In the genomic region with DNA sequence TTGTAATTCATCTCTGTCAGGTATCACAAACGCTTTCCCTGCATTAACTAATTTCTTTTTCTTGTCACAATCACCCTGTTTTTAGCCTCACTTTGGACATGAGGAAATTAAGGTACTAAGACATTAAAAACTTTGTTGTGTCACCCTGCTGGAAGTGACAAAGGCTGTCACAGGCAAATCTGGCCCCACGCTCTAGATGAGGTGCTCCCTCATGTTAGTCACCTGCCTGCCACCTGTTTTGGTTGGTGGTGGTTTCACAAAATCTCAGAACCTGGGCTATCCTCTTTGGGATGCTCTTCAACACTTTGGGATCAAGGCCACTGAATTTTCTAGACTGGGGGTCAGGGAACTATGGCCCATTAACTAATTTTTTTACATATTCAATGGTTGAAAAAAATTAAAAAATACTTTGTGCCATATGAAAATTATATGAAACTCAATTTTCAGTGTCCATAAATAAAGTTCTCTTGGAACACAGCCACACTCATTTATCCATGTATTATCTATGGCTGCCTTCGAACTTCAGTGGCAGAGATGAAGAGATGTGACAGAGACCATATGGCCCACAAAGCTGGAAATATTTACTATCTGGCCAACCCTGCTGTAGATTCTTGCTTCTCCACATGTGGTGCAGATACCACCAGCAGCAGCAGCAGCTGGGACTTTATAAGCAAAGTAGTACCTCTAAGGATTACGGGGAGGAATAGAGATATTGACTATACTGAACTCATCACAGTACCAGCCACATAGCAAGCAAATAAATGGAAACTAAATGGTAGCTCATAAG, we compare ENCODE assay signal across 23 cellular contexts. TPM values are rescaled to one million over a fixed set of nuclear protein-coding genes. Genes with fewer than 3 reads are reported as not detected.
DNase-seq lines count a peak whose midpoint lies in the region; ATAC-seq, FAIRE-seq and TF ChIP-seq lines count a peak whose summit lies in the region.
"Had no signal": no experiment of that assay in that cellular context is flagged by ENCODE, and none has a peak within 500 bp of the region (broad histone marks: within the 10 kb centered on the region; RNA-seq: fewer than 3 reads in every experiment).

No MANE protein-coding gene starts in this region.

- 17% methylated on average over 4 of the region's 4 CpGs for WGBS in K562 (ENCODE audit: insufficient coverage, low coverage, missing lambda C conversion rate)
- 85 to 87% methylated on average over 4 of the region's 4 CpGs for WGBS in sigmoid colon, 2 donors

- H3K36me3 ChIP-seq in PC-9 (ENCODE audit: low read depth), result no peaks in the 10 kb centered on the region
- H3K36me3 ChIP-seq in K562 (ENCODE audit: control insufficient read depth, insufficient read depth, low read length), result no peaks in the 10 kb centered on the region
- H3K36me3 ChIP-seq in sigmoid colon, result no peaks in the 10 kb centered on the region
- H3K36me3 ChIP-seq: gastrocnemius medialis, thoracic aorta had no signal

- CTCF ChIA-PET in activated naive CD4-positive, alpha-beta T cell treated with anti-CD3 and anti-CD28 coated beads for 36 hours (lab: Charles Lee), result interaction anchor here (1.2 to 1.6 kb wide), 2 partner anchors 52 to 144 kb away, joined by 3 to 4 read pairs; no protein-coding TSS in a partner anchor
- CTCF ChIA-PET in PC-9 (lab: Charles Lee) (no interaction called here), K562 (lab: Yijun Ruan, JAX; ENCODE audit: low intra/inter-chr PET ratio) (no interaction called here)

- no peak overlapping the region for H3K4me3 ChIP-seq in PC-9
- no peak overlapping the region for H3K4me3 ChIP-seq in K562
- no peak overlapping the region for H3K4me3 ChIP-seq in sigmoid colon
- H3K4me3 ChIP-seq: gastrocnemius medialis, thoracic aorta had no signal

- TF ChIP-seq POLR2A in K562 (conservative IDR thresholded peaks at IDR 0.05) (no peak), sigmoid colon (IDR thresholded peaks at IDR 0.05) (no peak)

- BruUV-seq in PC-9 (replicated peaks; lab: Mats Ljungman, UMichigan) (no TSS peak), K562 (replicated peaks; lab: Mats Ljungman, UMichigan) (no TSS peak)

- peak; percentile 15 for FAIRE-seq in K562 (lab: Jason Lieb, UNC)
- FAIRE-seq: astrocyte had no signal

- DNase-seq in activated naive CD4-positive, alpha-beta T cell treated with anti-CD3 and anti-CD28 coated beads for 36 hours, result peak; percentile 53
- no peak for DNase-seq in activated naive CD4-positive, alpha-beta T cell (lab: John Stamatoyannopoulos, UW)
- no peak for DNase-seq in PC-9
- DNase-seq in K562 (ENCODE audit: extremely low read depth in 1 of 4, low spot score in 3 of 4), result peak in 1 of 4 experiments; percentile 70
- DNase-seq in sigmoid colon, result no peak
- DNase-seq in NCI-H1105 treated with DMSO at 0.1 percent for 48 hours (lab: John Stamatoyannopoulos, UW), result no peak
- no peak for DNase-seq in activated CD4-positive, CD25-positive, alpha-beta regulatory T cell (lab: John Stamatoyannopoulos, UW)
- DNase-seq: activated CD4-positive, alpha-beta T cell treated with anti-CD3 and anti-CD28 coated beads, Interleukin-2, amount 10 ng/mL, durations not matched to agents 7 days and 5 days; activated naive CD4-positive, alpha-beta T cell treated with anti-CD3 and anti-CD28 coated beads, Interleukin-2, amount 10 ng/mL, durations not matched to agents 7 days and 5 days; central memory CD4-positive, alpha-beta T cell; gastrocnemius medialis; hippocampal formation; left ventricle myocardium superior; NCI-H1417; NCI-H2107; NK-92 treated with Interleukin-12 subunit alpha and Interleukin-12 subunit beta, amount 100 ng/mL, for 24 hours had no signal

- H3K27me3 ChIP-seq in PC-9 (ENCODE audit: insufficient read depth, low read depth) (no peaks in the 10 kb centered on the region), K562 (ENCODE audit: control insufficient read depth in 2 of 2, insufficient read depth in 2 of 2, low read length in 2 of 2) (no peaks in the 10 kb centered on the region), sigmoid colon (no peaks in the 10 kb centered on the region)
- H3K27me3 ChIP-seq: gastrocnemius medialis had no signal

- H3K4me1 ChIP-seq in PC-9 (replicated peaks; ENCODE audit: insufficient read depth), result peaks cover 60% of the 10 kb centered on the region
- peaks cover 7 to 39% of the 10 kb centered on the region in 2 experiments; a peak in 4 of 5 replicates for H3K4me1 ChIP-seq in K562 (replicated peaks in 1 of 2; ENCODE audit: control insufficient read depth in 2 of 2, insufficient read depth in 2 of 2, low read length in 2 of 2)
- peaks cover 0 to 47% (median 42%) of the 10 kb centered on the region in 4 donors for H3K4me1 ChIP-seq in sigmoid colon

- peak; percentile 66 for ATAC-seq in K562
- no peak for ATAC-seq in HG02938 (IDR thresholded peaks at IDR 0.05; ENCODE audit: unreplicated experiment)
- ATAC-seq: gastrocnemius medialis, left ventricle myocardium superior had no signal

- H3K9me3 ChIP-seq in PC-9 (ENCODE audit: insufficient read depth, low read depth) (peaks cover 12% of the 10 kb centered on the region; the same call in 1 of the 2 replicates), K562 (replicated peaks; ENCODE audit: control insufficient read depth, insufficient read depth, low read depth, low read length) (peaks cover 9% of the 10 kb centered on the region), sigmoid colon (peaks cover 0 to 1% (median 0%) of the 10 kb centered on the region in 4 donors)
- H3K9me3 ChIP-seq: gastrocnemius medialis, thoracic aorta had no signal

- TF ChIP-seq CTCF in PC-9 (conservative IDR thresholded peaks at IDR 0.05) (no peak), K562 (IDR thresholded peaks at IDR 0.05 in 2 of 3, conservative IDR thresholded peaks at IDR 0.05 in 1 of 3; ENCODE audit: insufficient read depth in 2 of 3, low read depth in 1 of 3, low read length in 3 of 3) (no peak), sigmoid colon (IDR thresholded peaks at IDR 0.05) (no peak)

- in situ Hi-C loops in K562 (cut with MboI), result no loop called here

- no peak for TF ChIP-seq RAD21 in K562 (CRISPR knock-in tag; conservative IDR thresholded peaks at IDR 0.05 in 1 of 2, IDR thresholded peaks at IDR 0.05 in 1 of 2)

- H3K4me2 ChIP-seq in PC-9, result no peak overlapping the region
- 0 out of 2 replicates have a peak overlapping the region, but pooled peaks have one; percentile 6 for H3K4me2 ChIP-seq in K562 (ENCODE audit: insufficient read depth, low read length)

- H3K27ac ChIP-seq in PC-9 (peak overlapping the region; percentile 75), K562 (ENCODE audit: extremely low read depth, low read depth, low read length) (no peak overlapping the region), sigmoid colon (peak overlapping the region in 3 of 4 donors; percentile 73 to 83 (median 73))
- H3K27ac ChIP-seq: gastrocnemius medialis, HL-60, thoracic aorta had no signal

- H3K4me1 Mint-ChIP-seq in activated naive CD4-positive, alpha-beta T cell treated with anti-CD3 and anti-CD28 coated beads for 36 hours (ENCODE audit: low read depth), result peaks cover 35% of the 10 kb centered on the region
- H3K4me1 Mint-ChIP-seq: activated CD4-positive, alpha-beta T cell treated with anti-CD3 and anti-CD28 coated beads, Interleukin-2, amount 10 ng/mL, durations not matched to agents 7 days and 5 days; activated naive CD4-positive, alpha-beta T cell treated with anti-CD3 and anti-CD28 coated beads, Interleukin-2, amount 10 ng/mL, durations not matched to agents 7 days and 5 days; neural crest cell had no signal

- POLR2A ChIA-PET in PC-9 (lab: Charles Lee; ENCODE audit: unreplicated experiment) (no interaction called here), K562 (lab: Yijun Ruan, JAX) (interaction anchor here (0.7 to 1.7 kb wide), 7 partner anchors 9 to 128 kb away, joined by 3 to 16 read pairs (median 4); no protein-coding TSS in a partner anchor)

- peaks cover 32% of the 10 kb centered on the region; the same call in 1 of the 2 replicates for H3F3A ChIP-seq in PC-9 (ENCODE audit: insufficient read depth, low read depth)

- H3K27ac Mint-ChIP-seq in activated naive CD4-positive, alpha-beta T cell treated with anti-CD3 and anti-CD28 coated beads for 36 hours, result peak overlapping the region; percentile 17
- H3K27ac Mint-ChIP-seq: activated CD4-positive, alpha-beta T cell treated with anti-CD3 and anti-CD28 coated beads, Interleukin-2, amount 10 ng/mL, durations not matched to agents 7 days and 5 days; activated naive CD4-positive, alpha-beta T cell treated with anti-CD3 and anti-CD28 coated beads, Interleukin-2, amount 10 ng/mL, durations not matched to agents 7 days and 5 days; progenitor cell of endocrine pancreas had no signal

- peaks cover 7% of the 10 kb centered on the region for H3K36me3 Mint-ChIP-seq in activated naive CD4-positive, alpha-beta T cell treated with anti-CD3 and anti-CD28 coated beads for 36 hours (ENCODE audit: low read depth)
- H3K36me3 Mint-ChIP-seq: CD14-positive monocyte had no signal

- H3K9me2 ChIP-seq in PC-9 (ENCODE audit: insufficient read depth), result no peaks in the 10 kb centered on the region

- no peaks in the 10 kb centered on the region for H3K9me1 ChIP-seq in K562 (ENCODE audit: control insufficient read depth, insufficient read depth, low read length)

- H4K20me1 ChIP-seq in PC-9 (ENCODE audit: insufficient read depth) (no peaks in the 10 kb centered on the region), K562 (replicated peaks; ENCODE audit: control insufficient read depth, insufficient read depth, low read length) (no peaks in the 10 kb centered on the region)

- H3K4me3 Mint-ChIP-seq in activated naive CD4-positive, alpha-beta T cell treated with anti-CD3 and anti-CD28 coated beads for 36 hours, result no peak overlapping the region
- H3K4me3 Mint-ChIP-seq: activated CD4-positive, alpha-beta T cell treated with anti-CD3 and anti-CD28 coated beads, Interleukin-2, amount 10 ng/mL, durations not matched to agents 7 days and 5 days; activated naive CD4-positive, alpha-beta T cell treated with anti-CD3 and anti-CD28 coated beads, Interleukin-2, amount 10 ng/mL, durations not matched to agents 7 days and 5 days; CD14-positive monocyte; neural crest cell had no signal

- H3K9me3 Mint-ChIP-seq in activated naive CD4-positive, alpha-beta T cell treated with anti-CD3 and anti-CD28 coated beads for 36 hours, result peaks cover 4% of the 10 kb centered on the region
- H3K9me3 Mint-ChIP-seq: activated naive CD4-positive, alpha-beta T cell treated with anti-CD3 and anti-CD28 coated beads, Interleukin-2, amount 10 ng/mL, durations not matched to agents 7 days and 5 days; neural crest cell had no signal

- H2AFZ ChIP-seq in PC-9, result no peak overlapping the region
- peak overlapping the region; percentile 48; the same call in 1 of the 2 replicates for H2AFZ ChIP-seq in K562 (ENCODE audit: low read depth, low read length)

- TF ChIP-seq EP300 in K562 (IDR thresholded peaks at IDR 0.05; ENCODE audit: low read length) (peak; percentile 66; the same call in 1 of the 2 replicates), sigmoid colon (IDR thresholded peaks at IDR 0.05) (no peak)

- no peak overlapping the region for H3K9ac ChIP-seq in K562 (ENCODE audit: insufficient read depth in 1 of 2, low read depth in 2 of 2, low read length in 2 of 2)

- H3K27me3 Mint-ChIP-seq in activated naive CD4-positive, alpha-beta T cell treated with anti-CD3 and anti-CD28 coated beads for 36 hours (ENCODE audit: low read depth), result no peaks in the 10 kb centered on the region
- H3K27me3 Mint-ChIP-seq: activated CD4-positive, alpha-beta T cell treated with anti-CD3 and anti-CD28 coated beads, Interleukin-2, amount 10 ng/mL, durations not matched to agents 7 days and 5 days; activated naive CD4-positive, alpha-beta T cell treated with anti-CD3 and anti-CD28 coated beads, Interleukin-2, amount 10 ng/mL, durations not matched to agents 7 days and 5 days; progenitor cell of endocrine pancreas had no signal

- intact Hi-C loops in activated naive CD4-positive, alpha-beta T cell treated with anti-CD3 and anti-CD28 coated beads for 36 hours (cut with micrococcal nuclease), result no loop called here
- intact Hi-C loops in PC-9 (cut with micrococcal nuclease; ENCODE audit: unreplicated experiment) (no loop called here), K562 (cut with micrococcal nuclease) (no loop called here), sigmoid colon (cut with DNase I) (loop anchor here (1.0 kb wide), 1 partner anchor 16 kb away; the partner anchor contains the start of gene TNFAIP3)

- no peaks in the 10 kb centered on the region for H3K79me2 ChIP-seq in PC-9 (ENCODE audit: low read depth)
- H3K79me2 ChIP-seq in K562 (ENCODE audit: control insufficient read depth, insufficient read depth, low read length), result no peaks in the 10 kb centered on the region

RNA-seq across cellular contexts. Expression of gene TNFAIP3, which starts 16.1 kb away (rescaled TPM):
- 100 to 1,000 TPM; 289 to 294 TPM for total RNA-seq in activated naive CD4-positive, alpha-beta T cell treated with anti-CD3 and anti-CD28 coated beads for 36 hours
- total RNA-seq in PC-9 (2021) (7.2 and 7.8 TPM in 2 replicates), K562 (2014; rRNA removed) (5.9 and 6.2 TPM in 2 replicates), K562 (2014; rRNA removed; fragmentation: Illumina TruSeq; extraction: Trizol) (6.5 and 6.9 TPM in 2 replicates), K562 (2015; rRNA removed; fragmentation: Illumina TruSeq; extraction: Trizol) (4.6 TPM in 2 replicates), K562 (2021) (12.5 and 17.0 TPM in 2 replicates), sigmoid colon (10 to 100 TPM; 14.6 to 37.6 (median 21.0) TPM)
- total RNA-seq in K562 (2011; cell fraction: chromatin; rRNA removed; ENCODE audit: low replicate concordance), result 14.3 and 18.6 TPM in 2 replicates
- 8.0 and 9.1 TPM in 2 replicates for total RNA-seq in K562 (2011; cell fraction: nucleolus; rRNA removed)
- total RNA-seq in K562 (2011; cell fraction: nucleoplasm; rRNA removed), result 10.2 and 11.3 TPM in 2 replicates
- polyA plus RNA-seq in K562 (2011; rRNA removed) (6.4 and 11.8 TPM in 2 replicates), K562 (2014; fragmentation: Illumina TruSeq; extraction: Trizol) (9.8 and 11.5 TPM in 2 replicates), K562 (2014; fragmentation: Nextera tagmentation; extraction: Ambion mirVana) (1 to 10 TPM in 1 of 2 experiments, under 1 TPM in 1; 0.79 to 1.3 TPM), K562 (2014; rRNA removed) (9.2 and 9.5 TPM in 2 replicates), sigmoid colon (10 to 100 TPM; 11.4 to 49.9 (median 18.7) TPM)
- polyA plus RNA-seq in K562 (2011; cell fraction: cytosol; rRNA removed), result 2.5 and 5.0 TPM in 2 replicates
- 21.1 and 33.6 TPM in 2 replicates for polyA plus RNA-seq in K562 (2011; cell fraction: nucleus; rRNA removed)
- polyA plus RNA-seq in K562 (2012), result 5.7 and 26.6 TPM in 2 replicates
- 5.4 and 11.3 TPM in 2 replicates for polyA minus RNA-seq in K562 (2011; rRNA and poly(A)+ RNA removed)
- polyA minus RNA-seq in K562 (2011; cell fraction: cytosol; rRNA and poly(A)+ RNA removed), result 2.9 and 4.6 TPM in 2 replicates
- 6.7 and 20.5 TPM in 2 replicates for polyA minus RNA-seq in K562 (2011; cell fraction: nucleus; rRNA and poly(A)+ RNA removed)

Comparison
In these comparisons a context has a peak if more than half of its experiments do, and no peak if none do; other contexts are left out.
1. RNA of gene TNFAIP3, which starts 16.1 kb away (total RNA-seq): 289 to 294 TPM in activated naive CD4-positive, alpha-beta T cell treated with anti-CD3 and anti-CD28 coated beads for 36 hours; 14.6 to 37.6 TPM in sigmoid colon, 7.2 to 7.8 TPM in PC-9 and 4.6 to 18.6 TPM in K562; every median in the first group is over 4 times any median in the second.